8 cellular contexts compared by ENCODE assay signal in the genomic region with DNA sequence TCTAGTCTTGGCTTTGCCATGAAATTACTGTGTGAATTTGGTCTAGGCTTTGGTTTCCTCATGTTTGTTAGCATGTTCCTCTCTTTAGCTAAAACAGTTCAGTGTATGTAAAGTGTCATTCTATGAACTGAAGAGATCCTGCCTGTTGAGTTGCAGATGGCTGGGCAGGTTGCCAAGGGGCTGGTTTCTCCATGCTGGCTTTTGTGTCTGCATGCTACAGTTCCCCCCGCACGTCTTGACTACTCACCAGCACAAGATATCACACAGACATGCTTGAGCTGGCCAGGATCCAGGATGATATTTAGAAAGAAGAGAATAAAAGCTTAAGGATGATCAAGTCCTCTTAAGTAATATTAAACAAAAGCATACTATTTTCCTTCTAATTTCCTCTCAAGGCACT.
A peak's percentile ranks its signal among the peaks of the same experiment; 100 is the strongest.
DNase-seq lines count a peak whose midpoint lies in the region; ATAC-seq and TF ChIP-seq lines count a peak whose summit lies in the region.

No MANE protein-coding gene starts in this region.

- WGBS in trophoblast cell (ENCODE audit: extremely low coverage, insufficient coverage, insufficient read length), result no CpG with 5 or more reads among the region's 2 CpGs

- H4K12ac ChIP-seq in trophoblast cell (ENCODE audit: low read depth, low read length), result no peak overlapping the region

- H3K9me3 ChIP-seq in HEK293 (ENCODE audit: control insufficient read depth, insufficient read depth, low read depth, low read length) (no peaks in the 10 kb centered on the region), trophoblast cell (ENCODE audit: insufficient read depth, low read depth, low read length) (peaks cover 9% of the 10 kb centered on the region)

- H4K91ac ChIP-seq in trophoblast cell (ENCODE audit: low read depth, low read length), result no peak overlapping the region

- DNase-seq in D341Med (ENCODE audit: low spot score), result peak; percentile 38
- DNase-seq in NCI-H524 (lab: John Stamatoyannopoulos, UW), result peak; percentile 95 to 99
- peak in 33 of 61 donors; percentile 1 to 70 (median 19) for DNase-seq in caudate nucleus (lab: John Stamatoyannopoulos, UW)
- DNase-seq in trophoblast cell, result no peak
- no peak for DNase-seq in NCI-H187 (lab: John Stamatoyannopoulos, UW)
- no peak for DNase-seq in WTC11 (ENCODE audit: low spot score)

- no peaks in the 10 kb centered on the region for H3K27me3 ChIP-seq in trophoblast cell (ENCODE audit: insufficient read depth, low read length)

- no peak overlapping the region for H3K4me3 Mint-ChIP-seq in WTC11

- no peak overlapping the region for H3K14ac ChIP-seq in trophoblast cell (ENCODE audit: low read length)

- H2BK120ac ChIP-seq in trophoblast cell (ENCODE audit: insufficient read depth, low read length, poor library complexity), result no peak overlapping the region

- H3K4me1 ChIP-seq in HEK293 (ENCODE audit: control insufficient read depth, insufficient read depth, low read length), result no peaks in the 10 kb centered on the region
- H3K4me1 ChIP-seq in trophoblast cell (ENCODE audit: control insufficient read depth in 1 of 2, insufficient read depth in 2 of 2, low read length in 2 of 2), result no peaks in the 10 kb centered on the region

- H3K4me3 ChIP-seq in HEK293 (ENCODE audit: low read depth, low read length) (no peak overlapping the region), trophoblast cell (ENCODE audit: low read depth, low read length) (peak overlapping the region; percentile 57)

- peaks cover 7% of the 10 kb centered on the region for H3K27me3 Mint-ChIP-seq in WTC11 (ENCODE audit: low read depth)

- H3K4ac ChIP-seq in trophoblast cell (ENCODE audit: low read depth, low read length), result no peak overlapping the region

- H2AFZ ChIP-seq in trophoblast cell (ENCODE audit: insufficient read depth, low read length, poor library complexity), result no peak overlapping the region

- CTCF ChIA-PET in HEK293 (lab: Yijun Ruan, JAX), result no interaction called here
- CTCF ChIA-PET in WTC11 (lab: Charles Lee), result no interaction called here

- POLR2A ChIA-PET in HEK293 (lab: Yijun Ruan, JAX), result no interaction called here
- POLR2A ChIA-PET in WTC11 (lab: Charles Lee), result no interaction called here

- no peak overlapping the region for H3K9ac ChIP-seq in trophoblast cell (ENCODE audit: low read length)

- TF ChIP-seq CTCF in HEK293 (tag by site-specific recombination; IDR thresholded peaks at IDR 0.05), result no peak
- no peak for TF ChIP-seq CTCF in WTC11 (IDR thresholded peaks at IDR 0.05)

- no peak overlapping the region for H2AK5ac ChIP-seq in trophoblast cell (ENCODE audit: low read length)

- H3K18ac ChIP-seq in trophoblast cell (ENCODE audit: low read length), result no peak overlapping the region

- H3K27ac ChIP-seq in HEK293 (ENCODE audit: extremely low read depth, low read depth, low read length) (no peak overlapping the region), caudate nucleus (ENCODE audit: low read depth, low read length) (no peak overlapping the region), trophoblast cell (ENCODE audit: low read depth, low read length) (no peak overlapping the region)

- H4K8ac ChIP-seq in trophoblast cell (ENCODE audit: low read depth, low read length), result no peak overlapping the region

- peaks cover 54% of the 10 kb centered on the region for H3K9me3 Mint-ChIP-seq in WTC11

- no peaks in the 10 kb centered on the region for H3K79me2 ChIP-seq in trophoblast cell (ENCODE audit: control insufficient read depth, insufficient read depth, low read length, poor library complexity)

- no peak overlapping the region for H3K27ac Mint-ChIP-seq in WTC11

- H3K4me2 ChIP-seq in trophoblast cell (ENCODE audit: low read length), result no peak overlapping the region

- H2BK12ac ChIP-seq in trophoblast cell (ENCODE audit: low read length), result no peak overlapping the region

- peaks cover 6% of the 10 kb centered on the region for H3K4me1 Mint-ChIP-seq in WTC11

- no peaks in the 10 kb centered on the region for H3K79me1 ChIP-seq in trophoblast cell (ENCODE audit: low read length)

- peaks cover 31% of the 10 kb centered on the region for H3K36me3 Mint-ChIP-seq in WTC11

- H3K36me3 ChIP-seq in HEK293 (ENCODE audit: control insufficient read depth in 2 of 2, insufficient read depth in 1 of 2, low read length in 2 of 2), result no peaks in the 10 kb centered on the region
- H3K36me3 ChIP-seq in trophoblast cell (ENCODE audit: control insufficient read depth in 1 of 2, insufficient read depth in 2 of 2, low read length in 2 of 2), result no peaks in the 10 kb centered on the region

- H2BK5ac ChIP-seq in trophoblast cell (ENCODE audit: low read depth, low read length, poor library complexity), result no peak overlapping the region

- no peak overlapping the region for H3K23ac ChIP-seq in trophoblast cell (ENCODE audit: low read length)

- ATAC-seq in HG03354 (IDR thresholded peaks at IDR 0.05; ENCODE audit: poor library complexity, severe bottlenecking, unreplicated experiment) (no peak), WTC11 (no peak)

TF ChIP-seq in HEK293, 187 proteins besides CTCF, POLR2A, EP300 and RAD21:
- peak; percentile 63; the same call in 1 of the 2 replicates for TF ChIP-seq ZNF660 (tag by site-specific recombination; IDR thresholded peaks at IDR 0.05)
- TF ChIP-seq ZNF837 (tag by site-specific recombination; IDR thresholded peaks at IDR 0.05), result no peak
- 0 out of 2 replicates have a peak, but pooled peaks have one; percentile 50 for TF ChIP-seq ZNF701 (tag by site-specific recombination; IDR thresholded peaks at IDR 0.05)
- no peak for TF ChIP-seq GLI4 (tag by site-specific recombination; IDR thresholded peaks at IDR 0.05)
- TF ChIP-seq ZNF768 (tag by site-specific recombination; IDR thresholded peaks at IDR 0.05), result no peak
- 0 out of 2 replicates have a peak, but pooled peaks have one; percentile 38 for TF ChIP-seq ZBTB48 (tag by site-specific recombination; IDR thresholded peaks at IDR 0.05)
- TF ChIP-seq SCRT2 (tag by site-specific recombination; IDR thresholded peaks at IDR 0.05), result peak; percentile 95
- TF ChIP-seq, protein P1, sequence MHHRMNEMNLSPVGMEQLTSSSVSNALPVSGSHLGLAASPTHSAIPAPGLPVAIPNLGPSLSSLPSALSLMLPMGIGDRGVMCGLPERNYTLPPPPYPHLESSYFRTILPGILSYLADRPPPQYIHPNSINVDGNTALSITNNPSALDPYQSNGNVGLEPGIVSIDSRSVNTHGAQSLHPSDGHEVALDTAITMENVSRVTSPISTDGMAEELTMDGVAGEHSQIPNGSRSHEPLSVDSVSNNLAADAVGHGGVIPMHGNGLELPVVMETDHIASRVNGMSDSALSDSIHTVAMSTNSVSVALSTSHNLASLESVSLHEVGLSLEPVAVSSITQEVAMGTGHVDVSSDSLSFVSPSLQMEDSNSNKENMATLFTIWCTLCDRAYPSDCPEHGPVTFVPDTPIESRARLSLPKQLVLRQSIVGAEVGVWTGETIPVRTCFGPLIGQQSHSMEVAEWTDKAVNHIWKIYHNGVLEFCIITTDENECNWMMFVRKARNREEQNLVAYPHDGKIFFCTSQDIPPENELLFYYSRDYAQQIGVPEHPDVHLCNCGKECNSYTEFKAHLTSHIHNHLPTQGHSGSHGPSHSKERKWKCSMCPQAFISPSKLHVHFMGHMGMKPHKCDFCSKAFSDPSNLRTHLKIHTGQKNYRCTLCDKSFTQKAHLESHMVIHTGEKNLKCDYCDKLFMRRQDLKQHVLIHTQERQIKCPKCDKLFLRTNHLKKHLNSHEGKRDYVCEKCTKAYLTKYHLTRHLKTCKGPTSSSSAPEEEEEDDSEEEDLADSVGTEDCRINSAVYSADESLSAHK (tag by site-specific recombination; IDR thresholded peaks at IDR 0.05), result no peak
- TF ChIP-seq SCRT1 (tag by site-specific recombination; IDR thresholded peaks at IDR 0.05; ENCODE audit: borderline replicate concordance), result 0 out of 2 replicates have a peak, but pooled peaks have one; percentile 21
- TF ChIP-seq ZNF335 (tag by site-specific recombination; conservative IDR thresholded peaks at IDR 0.05), result 0 out of 2 replicates have a peak, but pooled peaks have one; percentile 28

TF ChIP-seq in WTC11, 78 proteins besides CTCF, POLR2A, EP300 and RAD21 (continues in another document):
- TF ChIP-seq HMGA2 (CRISPR knock-in tag; IDR thresholded peaks at IDR 0.05), result no peak
- TF ChIP-seq ZNF263 (CRISPR knock-in tag; IDR thresholded peaks at IDR 0.05; ENCODE audit: low read depth), result no peak
- no peak for TF ChIP-seq JUN (CRISPR knock-in tag; IDR thresholded peaks at IDR 0.05)
- TF ChIP-seq GTF2I (CRISPR knock-in tag; conservative IDR thresholded peaks at IDR 0.05), result no peak
- no peak for TF ChIP-seq ZNF232 (CRISPR knock-in tag; IDR thresholded peaks at IDR 0.05)
- TF ChIP-seq, protein P2, sequence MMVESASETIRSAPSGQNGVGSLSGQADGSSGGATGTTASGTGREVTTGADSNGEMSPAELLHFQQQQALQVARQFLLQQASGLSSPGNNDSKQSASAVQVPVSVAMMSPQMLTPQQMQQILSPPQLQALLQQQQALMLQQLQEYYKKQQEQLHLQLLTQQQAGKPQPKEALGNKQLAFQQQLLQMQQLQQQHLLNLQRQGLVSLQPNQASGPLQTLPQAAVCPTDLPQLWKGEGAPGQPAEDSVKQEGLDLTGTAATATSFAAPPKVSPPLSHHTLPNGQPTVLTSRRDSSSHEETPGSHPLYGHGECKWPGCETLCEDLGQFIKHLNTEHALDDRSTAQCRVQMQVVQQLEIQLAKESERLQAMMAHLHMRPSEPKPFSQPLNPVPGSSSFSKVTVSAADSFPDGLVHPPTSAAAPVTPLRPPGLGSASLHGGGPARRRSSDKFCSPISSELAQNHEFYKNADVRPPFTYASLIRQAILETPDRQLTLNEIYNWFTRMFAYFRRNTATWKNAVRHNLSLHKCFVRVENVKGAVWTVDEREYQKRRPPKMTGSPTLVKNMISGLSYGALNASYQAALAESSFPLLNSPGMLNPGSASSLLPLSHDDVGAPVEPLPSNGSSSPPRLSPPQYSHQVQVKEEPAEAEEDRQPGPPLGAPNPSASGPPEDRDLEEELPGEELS (CRISPR knock-in tag; IDR thresholded peaks at IDR 0.05), result no peak
- TF ChIP-seq ZNF416 (CRISPR knock-in tag; IDR thresholded peaks at IDR 0.05), result no peak

Comparison
In these comparisons a context has a peak if more than half of its experiments do, and no peak if none do; other contexts are left out.
1. DNase-seq: peak in D341Med (single experiment), NCI-H524 (2 of 2) and caudate nucleus (33 of 61); none in trophoblast cell (0 of 2), NCI-H187 (0 of 2) and WTC11 (single experiment).